In the genomic region with DNA sequence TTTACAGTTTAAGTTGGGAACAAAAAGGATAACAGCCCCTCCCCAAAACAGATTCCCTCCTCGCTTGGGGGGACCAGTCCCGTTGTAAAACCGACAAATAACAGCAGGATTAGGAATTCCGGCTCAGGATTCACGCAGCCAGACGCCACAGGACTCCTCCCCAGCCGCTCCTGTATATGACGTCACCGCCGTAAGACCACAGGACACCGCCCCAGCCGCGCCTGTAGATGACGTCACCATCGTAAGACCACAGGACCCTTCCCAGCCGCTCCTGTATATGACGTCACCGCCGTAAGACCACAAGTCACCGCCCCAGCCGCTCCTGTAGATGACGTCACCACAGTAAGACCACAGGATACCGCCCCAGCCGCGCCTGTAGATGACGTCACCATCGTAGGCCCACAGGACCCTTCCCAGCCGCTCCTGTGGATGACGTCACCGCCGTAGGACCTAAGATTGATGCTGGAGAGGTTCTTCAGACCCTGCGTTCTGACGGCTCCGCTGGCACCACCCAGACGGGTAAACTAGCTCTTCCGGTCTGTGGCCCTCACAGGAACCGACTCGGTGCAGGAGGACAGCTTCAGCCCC, we compare ENCODE assay signal across 8 cellular contexts. TPM values are rescaled to one million over a fixed set of nuclear protein-coding genes. Genes with fewer than 3 reads are reported as not detected.
DNase-seq lines count a peak whose midpoint lies in the region; ATAC-seq, FAIRE-seq and TF ChIP-seq lines count a peak whose summit lies in the region.

No MANE protein-coding gene starts in this region.

- H3K4ac ChIP-seq in IMR-90 (ENCODE audit: low read depth, low read length), result no peak overlapping the region

- H3K23ac ChIP-seq in IMR-90 (ENCODE audit: low read depth, low read length), result no peak overlapping the region

- no peaks in the 10 kb centered on the region for H3K79me2 ChIP-seq in K562 (ENCODE audit: control insufficient read depth, insufficient read depth, low read length)

- intact Hi-C loops in IMR-90 (cut with micrococcal nuclease) (no loop called here), K562 (cut with micrococcal nuclease) (no loop called here)

- no peak overlapping the region for H2BK20ac ChIP-seq in IMR-90 (ENCODE audit: low read depth, low read length)

- no peaks in the 10 kb centered on the region for H3K79me1 ChIP-seq in IMR-90 (ENCODE audit: low read depth in 1 of 2, low read length in 2 of 2)

- no peak overlapping the region for H3K18ac ChIP-seq in IMR-90 (ENCODE audit: low read depth, low read length)

- H3K27me3 ChIP-seq in IMR-90 (ENCODE audit: control insufficient read depth, insufficient read depth, low read length) (peaks cover 21% of the 10 kb centered on the region), K562 (ENCODE audit: control insufficient read depth in 2 of 2, insufficient read depth in 2 of 2, low read length in 2 of 2) (peaks cover 19 to 37% of the 10 kb centered on the region in 2 experiments; a peak in 3 of 5 replicates)

- dilution Hi-C loops in IMR-90 (cut with HindIII; ENCODE audit: low sequenced_read_pairs, unreplicated experiment), result no loop called here

- POLR2A ChIA-PET in AG04449 (lab: Yijun Ruan, JAX), result no interaction called here
- POLR2A ChIA-PET in IMR-90 (lab: Charles Lee; ENCODE audit: unreplicated experiment), result no interaction called here
- POLR2A ChIA-PET in K562 (lab: Yijun Ruan, JAX), result interaction anchor here (0.8 kb wide), 1 partner anchor 169 kb away, joined by 3 read pairs; no protein-coding TSS in a partner anchor

- CTCF ChIA-PET in AG04449 (lab: Yijun Ruan, JAX), result no interaction called here
- CTCF ChIA-PET in IMR-90 (lab: Yijun Ruan, JAX), result no interaction called here
- CTCF ChIA-PET in K562 (lab: Yijun Ruan, JAX; ENCODE audit: low intra/inter-chr PET ratio), result no interaction called here

- WGBS in IMR-90 (ENCODE audit: extremely low coverage in 2 of 2, insufficient read length in 1 of 2), 2 experiments, result 72% methylated on average over 30 of the region's 38 CpGs; no CpG with 5 or more reads in 1 of the 2 experiments
- WGBS in K562 (ENCODE audit: insufficient coverage, low coverage, missing lambda C conversion rate), result 5% methylated on average over 37 of the region's 38 CpGs

- H3K36me3 ChIP-seq in IMR-90 (ENCODE audit: control insufficient read depth, insufficient read depth, low read length) (no peaks in the 10 kb centered on the region), SK-N-MC (ENCODE audit: insufficient read depth, low read length) (no peaks in the 10 kb centered on the region), K562 (ENCODE audit: control insufficient read depth, insufficient read depth, low read length) (no peaks in the 10 kb centered on the region)

- peak; percentile 48 for ATAC-seq in IMR-90 (ENCODE audit: low read depth)
- ATAC-seq in K562, result peak; percentile 92
- ATAC-seq in GM19397 (IDR thresholded peaks at IDR 0.05; ENCODE audit: unreplicated experiment), result no peak

- H4K20me1 ChIP-seq in IMR-90 (ENCODE audit: insufficient read depth, low read length) (no peaks in the 10 kb centered on the region), K562 (replicated peaks; ENCODE audit: control insufficient read depth, insufficient read depth, low read length) (no peaks in the 10 kb centered on the region)

- FAIRE-seq in K562 (lab: Jason Lieb, UNC), result peak; percentile 99

- H3K9me3 ChIP-seq in IMR-90 (ENCODE audit: control insufficient read depth, insufficient read depth, low read length), result no peaks in the 10 kb centered on the region
- H3K9me3 ChIP-seq in SK-N-MC (ENCODE audit: low read depth, low read length), result no peaks in the 10 kb centered on the region
- H3K9me3 ChIP-seq in K562 (replicated peaks; ENCODE audit: control insufficient read depth, insufficient read depth, low read depth, low read length), result peaks cover 2% of the 10 kb centered on the region; the same call in 1 of the 2 replicates

- TF ChIP-seq POLR2A in IMR-90 (IDR thresholded peaks at IDR 0.05; ENCODE audit: low read depth, low read length), result no peak
- peak; percentile 74 for TF ChIP-seq POLR2A in K562 (conservative IDR thresholded peaks at IDR 0.05)

- no peak overlapping the region for H2AK5ac ChIP-seq in IMR-90 (ENCODE audit: low read depth, low read length)

- no peak overlapping the region for H3K27ac ChIP-seq in IMR-90 (ENCODE audit: insufficient read depth, low read length)
- peak overlapping the region; percentile 81 for H3K27ac ChIP-seq in SK-N-MC
- H3K27ac ChIP-seq in K562 (ENCODE audit: extremely low read depth, low read depth, low read length), result peak overlapping the region; percentile 90

- peak overlapping the region; percentile 68 for H4K5ac ChIP-seq in IMR-90 (ENCODE audit: low read depth, low read length)

- H4K8ac ChIP-seq in IMR-90 (ENCODE audit: low read depth in 2 of 2, low read length in 2 of 2), result peak overlapping the region in 1 of 2 experiments; percentile 58; a peak in 2 of 4 replicates

- no peak overlapping the region for H3K56ac ChIP-seq in IMR-90 (ENCODE audit: extremely low read depth, insufficient read depth, low read length)

- no peak overlapping the region for H3K9ac ChIP-seq in IMR-90 (ENCODE audit: low read depth, low read length)
- peak overlapping the region; percentile 37 for H3K9ac ChIP-seq in SK-N-MC (ENCODE audit: insufficient read length)
- H3K9ac ChIP-seq in K562 (ENCODE audit: insufficient read depth in 1 of 2, low read depth in 2 of 2, low read length in 2 of 2), result peak overlapping the region; percentile 85 to 99

- H2BK5ac ChIP-seq in IMR-90 (ENCODE audit: low read depth, low read length, poor library complexity, severe bottlenecking), result no peak overlapping the region

- H3K14ac ChIP-seq in IMR-90 (replicated peaks; ENCODE audit: low read depth, low read length), result no peak overlapping the region

- DNase-seq in AG04449 (ENCODE audit: low read depth, low spot score) (no peak), IMR-90 (peak; percentile 70), SK-N-MC (ENCODE audit: low read depth, low spot score) (no peak), K562 (ENCODE audit: extremely low read depth in 1 of 4, low spot score in 3 of 4) (peak; percentile 94 to 98 (median 95)), iris pigment epithelial cell (ENCODE audit: low read depth) (peak; percentile 79), GF-D8 (lab: John Stamatoyannopoulos, UW) (no peak)
- peak in 2 of 3 donors; percentile 24 to 27 for DNase-seq in stimulated activated CD4-positive, alpha-beta T cell treated with anti-CD3 and anti-CD28 coated beads, TNF-alpha, amount 100 ng/mL, for 1 hour (ENCODE audit: low read depth in 3 of 3, low spot score in 1 of 3)

- H3K4me2 ChIP-seq in IMR-90 (ENCODE audit: low read depth, low read length) (peak overlapping the region; percentile 65), K562 (ENCODE audit: insufficient read depth, low read length) (peak overlapping the region; percentile 98)

- H3K4me1 ChIP-seq in IMR-90 (ENCODE audit: control insufficient read depth, insufficient read depth, low read length), result no peaks in the 10 kb centered on the region
- H3K4me1 ChIP-seq in K562 (replicated peaks in 1 of 2; ENCODE audit: control insufficient read depth in 2 of 2, insufficient read depth in 2 of 2, low read length in 2 of 2), result peaks cover 0 to 35% of the 10 kb centered on the region in 2 experiments; a peak in 3 of 5 replicates

- H4K91ac ChIP-seq in IMR-90 (ENCODE audit: insufficient read depth, low read depth, low read length), result no peak overlapping the region

- H2AFZ ChIP-seq in IMR-90 (replicated peaks; ENCODE audit: low read length, poor library complexity) (peak overlapping the region; percentile 13), K562 (ENCODE audit: low read depth, low read length) (peak overlapping the region; percentile 96)

- in situ Hi-C loops in IMR-90 (cut with MboI; ENCODE audit: low sequenced_read_pairs) (no loop called here), K562 (cut with MboI) (no loop called here)

- no peak overlapping the region for H2BK15ac ChIP-seq in IMR-90 (ENCODE audit: low read depth, low read length)

- peak; percentile 51; the same call in 1 of the 2 replicates for TF ChIP-seq EP300 in K562 (IDR thresholded peaks at IDR 0.05; ENCODE audit: low read length)

- H2BK120ac ChIP-seq in IMR-90 (ENCODE audit: low read depth, low read length), result no peak overlapping the region

- TF ChIP-seq CTCF in AG04449 (IDR thresholded peaks at IDR 0.05; ENCODE audit: insufficient read depth, low read length, missing control alignments) (no peak), IMR-90 (conservative IDR thresholded peaks at IDR 0.05; ENCODE audit: low read depth, low read length) (no peak), K562 (IDR thresholded peaks at IDR 0.05 in 2 of 3, conservative IDR thresholded peaks at IDR 0.05 in 1 of 3; ENCODE audit: insufficient read depth in 2 of 3, low read depth in 1 of 3, low read length in 3 of 3) (peak in 1 of 3 experiments; percentile 17; a peak in 1 of 6 replicates)

- H3K4me3 ChIP-seq in AG04449 (ENCODE audit: low read depth, low read length), result peak overlapping the region; percentile 12; the same call in 1 of the 2 replicates
- peak overlapping the region; percentile 40 for H3K4me3 ChIP-seq in IMR-90 (ENCODE audit: insufficient read depth, low read depth, low read length)
- no peak overlapping the region for H3K4me3 ChIP-seq in SK-N-MC
- peak overlapping the region; percentile 90 for H3K4me3 ChIP-seq in K562

- H2AK9ac ChIP-seq in IMR-90 (replicated peaks; ENCODE audit: low read depth, low read length, poor library complexity), result no peak overlapping the region

- H3K9me1 ChIP-seq in IMR-90 (ENCODE audit: insufficient read depth, low read length), result no peaks in the 10 kb centered on the region
- no peaks in the 10 kb centered on the region for H3K9me1 ChIP-seq in K562 (ENCODE audit: control insufficient read depth, insufficient read depth, low read length)

- no TSS peak for BruUV-seq in IMR-90 (replicated peaks; lab: Mats Ljungman, UMichigan)
- BruUV-seq in K562 (replicated peaks; lab: Mats Ljungman, UMichigan), result no TSS peak

- TF ChIP-seq RAD21 in IMR-90 (IDR thresholded peaks at IDR 0.05; ENCODE audit: low read length), result no peak
- no peak for TF ChIP-seq RAD21 in K562 (CRISPR knock-in tag; conservative IDR thresholded peaks at IDR 0.05 in 1 of 2, IDR thresholded peaks at IDR 0.05 in 1 of 2)

RNA-seq across cellular contexts. Expression of gene FBRSL1, which starts 44.0 kb away (rescaled TPM):
- total RNA-seq in IMR-90 (2012; rRNA removed) (0.36 and 0.83 TPM in 2 replicates), K562 (2014; rRNA removed) (21.7 and 24.6 TPM in 2 replicates), K562 (2014; rRNA removed; fragmentation: Illumina TruSeq; extraction: Trizol) (1.1 and 1.3 TPM in 2 replicates), K562 (2015; rRNA removed; fragmentation: Illumina TruSeq; extraction: Trizol) (7.3 and 12.9 TPM in 2 replicates), K562 (2021) (112 and 129 TPM in 2 replicates)
- polyA plus RNA-seq in IMR-90 (2012; rRNA removed) (10.8 and 12.9 TPM in 2 replicates), K562 (2011; rRNA removed) (1.9 and 4.3 TPM in 2 replicates), K562 (2014; fragmentation: Illumina TruSeq; extraction: Trizol) (29.3 and 35.8 TPM in 2 replicates), K562 (2014; fragmentation: Nextera tagmentation; extraction: Ambion mirVana) (under 1 TPM; 0.24 to 0.29 TPM), K562 (2014; rRNA removed) (27.4 and 32.3 TPM in 2 replicates)
- polyA plus RNA-seq in IMR-90 (2012; cell fraction: cytosol; rRNA removed), result 9.9 and 14.5 TPM in 2 replicates
- polyA plus RNA-seq in IMR-90 (2012; cell fraction: nucleus; rRNA removed; ENCODE audit: low replicate concordance), result 30.2 and 71.7 TPM in 2 replicates
- 25.5 and 41.9 TPM in 2 replicates for total RNA-seq in K562 (2011; cell fraction: chromatin; rRNA removed; ENCODE audit: low replicate concordance)
- 25.0 and 40.7 TPM in 2 replicates for total RNA-seq in K562 (2011; cell fraction: nucleolus; rRNA removed)
- 23.3 and 28.3 TPM in 2 replicates for total RNA-seq in K562 (2011; cell fraction: nucleoplasm; rRNA removed)
- 3.7 and 13.3 TPM in 2 replicates for polyA plus RNA-seq in K562 (2011; cell fraction: cytosol; rRNA removed)
- 16.7 and 51.7 TPM in 2 replicates for polyA plus RNA-seq in K562 (2011; cell fraction: nucleus; rRNA removed)
- 41.9 and 54.8 TPM in 2 replicates for polyA plus RNA-seq in K562 (2012)
- polyA minus RNA-seq in K562 (2011; rRNA and poly(A)+ RNA removed), result 0.81 and 1.8 TPM in 2 replicates
- 21.0 and 29.9 TPM in 2 replicates for polyA minus RNA-seq in K562 (2011; cell fraction: cytosol; rRNA and poly(A)+ RNA removed)
- polyA minus RNA-seq in K562 (2011; cell fraction: nucleus; rRNA and poly(A)+ RNA removed), result 9.0 and 9.3 TPM in 2 replicates

Comparison
In these comparisons a context has a peak if more than half of its experiments do, and no peak if none do; other contexts are left out.
1. DNase-seq: peak in IMR-90 (single experiment), K562 (4 of 4), iris pigment epithelial cell (single experiment) and stimulated activated CD4-positive, alpha-beta T cell treated with anti-CD3 and anti-CD28 coated beads, TNF-alpha, amount 100 ng/mL, for 1 hour (2 of 3); none in AG04449 (single experiment), SK-N-MC (single experiment) and GF-D8 (single experiment).